Comparison of ENCODE assay signal across 24 cellular contexts in the genomic region with DNA sequence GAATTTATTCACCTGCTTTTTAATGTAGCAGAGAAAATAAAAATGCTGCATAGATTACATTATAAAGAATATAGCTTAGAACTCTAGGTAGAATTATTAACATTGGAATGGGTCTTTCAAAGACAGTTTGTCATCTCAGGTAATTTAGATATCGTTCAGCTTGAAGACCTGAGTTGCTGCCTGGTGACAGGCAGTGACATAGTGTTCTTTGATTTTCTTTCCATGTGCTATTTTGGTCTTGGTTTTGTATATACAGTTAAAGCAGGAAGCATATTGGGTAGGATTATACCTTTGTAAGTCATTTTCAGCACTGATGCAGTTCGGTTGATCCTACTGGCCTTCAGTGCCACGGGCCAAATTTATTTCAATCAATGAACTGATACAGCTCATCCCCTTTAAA.
"Had no signal": no experiment of that assay in that cellular context is flagged by ENCODE, and none has a peak within 500 bp of the region (broad histone marks: within the 10 kb centered on the region; RNA-seq: fewer than 3 reads in every experiment).

No MANE protein-coding gene starts in this region.

- H3K4me3 ChIP-seq: colonic mucosa, psoas muscle, spleen, stomach, tibial artery, upper lobe of left lung, uterus had no signal

- H3K27ac ChIP-seq: colonic mucosa, foreskin keratinocyte, parathyroid adenoma, psoas muscle, spleen, stomach, tibial artery, upper lobe of left lung, uterus had no signal

- H3K27ac Mint-ChIP-seq: endodermal cell; nephron; stimulated activated memory B cell treated with anti-CD40 and anti-IgM and Interleukin-4, amounts not matched to agents 10 μg/mL and 1 μg/mL and 100 μg/mL, for 72 hours had no signal

- H3K9me3 Mint-ChIP-seq: endodermal cell; naive B cell; nephron; stimulated activated memory B cell treated with anti-CD40 and anti-IgM and Interleukin-4, amounts not matched to agents 10 μg/mL and 1 μg/mL and 100 μg/mL, for 72 hours had no signal

- H2AFZ ChIP-seq: parathyroid adenoma had no signal

- ATAC-seq: foreskin keratinocyte; sciatic nerve; stimulated activated memory B cell treated with anti-CD40 and anti-IgM and Interleukin-4, amounts not matched to agents 10 μg/mL and 1 μg/mL and 100 μg/mL, for 72 hours had no signal

- H3K27me3 ChIP-seq: colonic mucosa, foreskin keratinocyte, spleen, stomach, tibial artery, upper lobe of left lung, uterus had no signal

- H3K9ac ChIP-seq: parathyroid adenoma had no signal

- H3K36me3 ChIP-seq: colonic mucosa, spleen, stomach, tibial artery, upper lobe of left lung, uterus had no signal

- DNase-seq: colonic mucosa; dermis blood vessel endothelial cell; endodermal cell; erythroblast; foreskin keratinocyte; kidney; left cardiac atrium; mesendoderm; naive B cell; psoas muscle; retina; spleen; stimulated activated CD4-positive, alpha-beta T cell treated with anti-CD3 and anti-CD28 coated beads, Interleukin-15, amount 100 ng/mL, for 24 hours; stimulated activated CD4-positive, alpha-beta T cell treated with anti-CD3 and anti-CD28 coated beads, Interleukin-1b, Interleukin-23, amount 100 ng/mL, for 48 hours; stimulated activated CD4-positive, alpha-beta T cell treated with anti-CD3 and anti-CD28 coated beads, Interleukin-4, amount 100 ng/mL, for 24 hours; stomach; substantia nigra; tibial artery; upper lobe of left lung; uterus had no signal

- H3K4me3 Mint-ChIP-seq: endodermal cell; nephron; stimulated activated memory B cell treated with anti-CD40 and anti-IgM and Interleukin-4, amounts not matched to agents 10 μg/mL and 1 μg/mL and 100 μg/mL, for 72 hours had no signal

- H3K36me3 Mint-ChIP-seq: naive B cell had no signal

- H3K4me1 ChIP-seq: colonic mucosa, foreskin keratinocyte, uterus had no signal

- H3K9me3 ChIP-seq: colonic mucosa, psoas muscle, spleen, stomach, tibial artery, upper lobe of left lung, uterus had no signal

- H3K27me3 Mint-ChIP-seq: naive B cell; stimulated activated memory B cell treated with anti-CD40 and anti-IgM and Interleukin-4, amounts not matched to agents 10 μg/mL and 1 μg/mL and 100 μg/mL, for 72 hours had no signal
